Comparison of ENCODE assay signal across 1 cellular context in genomic region chr11:44258190-44258489, GRCh38.
TF ChIP-seq lines count a peak whose summit lies in the region.

No MANE protein-coding gene starts in this region.

TF ChIP-seq in H1, 55 proteins besides CTCF, POLR2A, EP300 and RAD21:
- no peak for TF ChIP-seq EGR1 (IDR thresholded peaks at IDR 0.05; ENCODE audit: borderline replicate concordance, low read depth, low read length)
- no peak for TF ChIP-seq KDM4A (IDR thresholded peaks at IDR 0.05; ENCODE audit: low read depth, low read length, severe bottlenecking)
- TF ChIP-seq JUND (IDR thresholded peaks at IDR 0.05; ENCODE audit: low read length), result no peak
- no peak for TF ChIP-seq KDM1A (IDR thresholded peaks at IDR 0.05; ENCODE audit: borderline replicate concordance, low read length)
- TF ChIP-seq JUN (IDR thresholded peaks at IDR 0.05; ENCODE audit: low read depth, low read length), result no peak
- no peak for TF ChIP-seq KDM5A (IDR thresholded peaks at IDR 0.05; ENCODE audit: low read length)
- no peak for TF ChIP-seq BACH1 (IDR thresholded peaks at IDR 0.05; ENCODE audit: low read length)
- no peak for TF ChIP-seq EZH2 (IDR thresholded peaks at IDR 0.05; ENCODE audit: low read depth, low read length, severe bottlenecking)
- TF ChIP-seq TAF1 (IDR thresholded peaks at IDR 0.05; ENCODE audit: low read depth, low read length), result no peak
- no peak for TF ChIP-seq TAF7 (optimal IDR thresholded peaks at IDR 0.05; ENCODE audit: borderline replicate concordance, low read depth, low read length)
- no peak for TF ChIP-seq CHD2 (IDR thresholded peaks at IDR 0.05; ENCODE audit: low read length)
- TF ChIP-seq TEAD4 (IDR thresholded peaks at IDR 0.05; ENCODE audit: low read depth, low read length), result no peak
- TF ChIP-seq NRF1 (IDR thresholded peaks at IDR 0.05; ENCODE audit: low read depth, low read length), result no peak
- TF ChIP-seq SUZ12 (IDR thresholded peaks at IDR 0.05; ENCODE audit: low read length), result no peak
- no peak for TF ChIP-seq CEBPB (IDR thresholded peaks at IDR 0.05; ENCODE audit: low read depth, low read length)
- TF ChIP-seq HDAC6 (IDR thresholded peaks at IDR 0.05; ENCODE audit: low read depth, low read length), result no peak
- TF ChIP-seq RXRA (IDR thresholded peaks at IDR 0.05; ENCODE audit: insufficient read depth, low read depth, low read length), result no peak
- no peak for TF ChIP-seq SP1 (IDR thresholded peaks at IDR 0.05; ENCODE audit: low read depth, low read length)
- TF ChIP-seq RFX5 (IDR thresholded peaks at IDR 0.05; ENCODE audit: borderline replicate concordance, low read depth, low read length), result no peak
TF ChIP-seq in H1: peak in this region for 0.
